7 cellular contexts compared by ENCODE assay signal in the genomic region with DNA sequence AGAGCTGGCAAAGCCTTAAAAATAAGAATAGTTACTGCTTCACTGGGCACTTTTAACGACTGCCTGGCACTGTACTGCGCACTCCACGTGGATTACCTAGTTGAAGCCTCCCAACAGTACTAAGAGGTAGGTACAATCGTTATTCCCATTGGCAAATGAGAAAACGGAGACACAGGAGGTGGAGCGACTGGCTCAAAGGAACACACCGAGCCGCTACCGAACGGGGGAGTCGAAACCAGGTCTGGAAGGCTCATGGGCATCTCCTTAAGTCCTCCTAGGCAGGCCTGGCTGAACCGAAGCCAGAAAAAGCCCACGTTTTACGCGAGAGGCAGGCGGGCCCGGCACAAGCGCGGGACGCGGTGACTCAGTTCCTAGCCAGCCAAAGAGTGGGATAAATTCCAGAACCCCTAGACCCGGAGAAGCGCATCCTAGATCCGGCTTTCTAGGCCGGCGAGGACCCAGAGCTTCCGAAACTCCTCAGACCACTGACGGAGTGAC. TPM values are rescaled to one million over a fixed set of nuclear protein-coding genes. Genes with fewer than 3 reads are reported as not detected.
A peak's percentile ranks its signal among the peaks of the same experiment; 100 is the strongest.
DNase-seq lines count a peak whose midpoint lies in the region; ATAC-seq and TF ChIP-seq lines count a peak whose summit lies in the region.

No MANE protein-coding gene starts in this region.

- ATAC-seq in HG03280 (IDR thresholded peaks at IDR 0.05; ENCODE audit: unreplicated experiment), result peak; percentile 6

- H3K36me3 Mint-ChIP-seq in T-helper 1 cell treated with Interleukin-12 subunit alpha and Interleukin-12 subunit beta and Interleukin-4 antibody, amounts not matched to agents 30 μg/mL and 1 μg/mL, for 36 hours (ENCODE audit: low read depth), result peaks cover 36% of the 10 kb centered on the region

- DNase-seq in caudate nucleus (lab: John Stamatoyannopoulos, UW) (peak in 23 of 61 donors; percentile 5 to 74 (median 40)), kidney epithelial cell (ENCODE audit: low read depth) (no peak), mucosa of gallbladder (ENCODE audit: low spot score) (no peak)
- peak; percentile 55 for DNase-seq in stimulated activated CD4-positive, alpha-beta T cell treated with anti-CD3 and anti-CD28 coated beads, Interleukin-15, amount 100 ng/mL, for 24 hours

- peaks cover 37% of the 10 kb centered on the region for H3K4me1 Mint-ChIP-seq in T-helper 1 cell treated with Interleukin-12 subunit alpha and Interleukin-12 subunit beta and Interleukin-4 antibody, amounts not matched to agents 30 μg/mL and 1 μg/mL, for 36 hours (ENCODE audit: low read depth)

- TF ChIP-seq CTCF in kidney epithelial cell (IDR thresholded peaks at IDR 0.05; ENCODE audit: insufficient read depth, low read length, poor library complexity, severe bottlenecking), result no peak

- peak overlapping the region; percentile 94 for H3K27ac Mint-ChIP-seq in T-helper 1 cell treated with Interleukin-12 subunit alpha and Interleukin-12 subunit beta and Interleukin-4 antibody, amounts not matched to agents 30 μg/mL and 1 μg/mL, for 36 hours

- H3K36me3 ChIP-seq in kidney epithelial cell (ENCODE audit: control insufficient read depth, insufficient read depth, low read length), result peaks cover 2% of the 10 kb centered on the region

- H3K4me3 Mint-ChIP-seq in T-helper 1 cell treated with Interleukin-12 subunit alpha and Interleukin-12 subunit beta and Interleukin-4 antibody, amounts not matched to agents 30 μg/mL and 1 μg/mL, for 36 hours, result peak overlapping the region; percentile 100

- H3K4me3 ChIP-seq in GM08714 (ENCODE audit: low read length) (peak overlapping the region; percentile 93), kidney epithelial cell (ENCODE audit: low read depth, low read length) (peak overlapping the region; percentile 99)

- H3K27me3 Mint-ChIP-seq in T-helper 1 cell treated with Interleukin-12 subunit alpha and Interleukin-12 subunit beta and Interleukin-4 antibody, amounts not matched to agents 30 μg/mL and 1 μg/mL, for 36 hours (ENCODE audit: low read depth), result no peaks in the 10 kb centered on the region

- no peaks in the 10 kb centered on the region for H3K9me3 Mint-ChIP-seq in T-helper 1 cell treated with Interleukin-12 subunit alpha and Interleukin-12 subunit beta and Interleukin-4 antibody, amounts not matched to agents 30 μg/mL and 1 μg/mL, for 36 hours

- peak overlapping the region; percentile 100 for H3K27ac ChIP-seq in caudate nucleus (ENCODE audit: low read depth, low read length)

- no peaks in the 10 kb centered on the region for H3K27me3 ChIP-seq in kidney epithelial cell (ENCODE audit: control insufficient read depth, insufficient read depth, low read length)

RNA-seq across cellular contexts. Expression of gene PDAP1, which starts 0.5 kb away (rescaled TPM):
- 123 and 133 TPM in 2 replicates for total RNA-seq in kidney epithelial cell
- 83.7 TPM for total RNA-seq in mucosa of gallbladder

RNA-seq across cellular contexts. Expression of gene BUD31, which starts 0.9 kb away (rescaled TPM):
- 146 and 153 TPM in 2 replicates for total RNA-seq in kidney epithelial cell
- 77.8 TPM for total RNA-seq in mucosa of gallbladder

RNA-seq across cellular contexts. Expression of gene PTCD1, which starts 30.7 kb away (rescaled TPM):
- total RNA-seq in kidney epithelial cell (5.6 and 13.2 TPM in 2 replicates), mucosa of gallbladder (4.9 TPM)

RNA-seq across cellular contexts. Expression of gene CPSF4, which starts 30.8 kb away (rescaled TPM):
- 31.7 and 38.4 TPM in 2 replicates for total RNA-seq in kidney epithelial cell
- 29.0 TPM for total RNA-seq in mucosa of gallbladder

RNA-seq across cellular contexts. Expression of gene ARPC1B, which starts 33.4 kb away (rescaled TPM):
- total RNA-seq in kidney epithelial cell (385 and 460 TPM in 2 replicates), mucosa of gallbladder (123 TPM)
